Comparison of ENCODE assay signal across 1 cellular context in genomic region chr17:21215935-21216334, GRCh38.
TF ChIP-seq lines count a peak whose summit lies in the region.

No MANE protein-coding gene starts in this region.

TF ChIP-seq in SK-N-SH, 30 proteins besides CTCF, POLR2A, EP300 and RAD21 (continued from another document):
- TF ChIP-seq ZBTB33 (IDR thresholded peaks at IDR 0.05; ENCODE audit: borderline replicate concordance, low read depth), result no peak
- TF ChIP-seq ELF1 (IDR thresholded peaks at IDR 0.05), result no peak
TF ChIP-seq in SK-N-SH: peak in this region for 0.
